1 cellular context compared by ENCODE assay signal in the genomic region with DNA sequence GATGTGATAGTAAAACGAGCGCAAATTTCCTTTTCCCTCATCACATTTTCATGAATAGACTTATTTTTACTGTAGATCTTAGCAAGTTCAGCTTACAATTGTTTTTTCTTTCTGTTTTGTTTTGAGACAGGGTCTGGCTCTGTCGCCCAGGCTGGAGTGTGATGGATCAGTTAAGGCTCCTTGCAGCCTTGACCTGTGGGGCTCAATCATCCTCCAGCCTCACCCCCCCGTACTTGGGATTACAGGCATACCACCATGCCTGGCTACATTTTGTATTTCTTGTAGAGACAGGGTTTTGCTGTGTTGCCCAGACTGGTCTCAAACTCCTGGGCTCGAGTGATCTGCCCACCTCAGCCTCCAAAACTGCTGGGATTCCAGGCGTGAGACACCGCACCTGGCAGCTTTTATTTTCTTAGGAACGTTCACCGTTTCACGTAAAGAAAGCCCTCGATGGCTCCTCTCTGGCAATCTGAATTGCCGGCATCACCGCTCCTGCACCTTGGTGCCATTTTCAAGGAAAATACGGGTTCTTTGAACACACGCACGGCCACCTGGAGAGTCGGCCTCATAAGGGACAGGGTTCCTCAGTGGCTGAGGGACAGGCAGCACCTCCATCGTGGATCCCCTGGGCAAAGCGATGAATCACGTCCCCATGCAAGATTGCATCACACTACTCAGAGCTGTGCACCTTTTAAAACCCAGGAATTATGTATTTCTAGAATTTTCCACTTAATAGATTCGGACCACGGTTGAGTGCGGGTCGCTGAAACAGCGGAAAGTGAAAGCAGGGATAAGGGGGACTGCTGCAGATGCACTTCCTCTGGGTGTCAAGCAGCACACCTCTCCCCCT.
TF ChIP-seq lines count a peak whose summit lies in the region.

No MANE protein-coding gene starts in this region.

TF ChIP-seq in SK-N-SH, 30 proteins besides CTCF, POLR2A, EP300 and RAD21 (continued from another document):
- no peak for TF ChIP-seq SMC3 (IDR thresholded peaks at IDR 0.05; ENCODE audit: low read depth, low read length)
- no peak for TF ChIP-seq MEF2A (IDR thresholded peaks at IDR 0.05; ENCODE audit: borderline replicate concordance, low read depth)
- no peak for TF ChIP-seq GABPA (IDR thresholded peaks at IDR 0.05; ENCODE audit: low read depth)
TF ChIP-seq in SK-N-SH: peak in this region for 0.
